Comparison of ENCODE assay signal across 14 cellular contexts in genomic region chr7:47461161-47461560, GRCh38.
DNase-seq lines count a peak whose midpoint lies in the region; ATAC-seq and TF ChIP-seq lines count a peak whose summit lies in the region.
"Had no signal": no experiment of that assay in that cellular context is flagged by ENCODE, and none has a peak within 500 bp of the region (broad histone marks: within the 10 kb centered on the region; RNA-seq: fewer than 3 reads in every experiment).

No MANE protein-coding gene starts in this region.

- H3K18ac ChIP-seq in mesendoderm (ENCODE audit: low read length) = no peak overlapping the region

- H3K27ac Mint-ChIP-seq in activated naive CD4-positive, alpha-beta T cell treated with anti-CD3 and anti-CD28 coated beads for 36 hours = no peak overlapping the region
- H3K27ac Mint-ChIP-seq: stimulated activated memory B cell treated with anti-CD40 and anti-IgM and Interleukin-4, amounts not matched to agents 10 μg/mL and 1 μg/mL and 100 μg/mL, for 72 hours had no signal

- no peak overlapping the region for H3K4me3 ChIP-seq in Peyer's patch
- no peak overlapping the region for H3K4me3 ChIP-seq in osteoblast (ENCODE audit: insufficient read depth, low read length)
- no peak overlapping the region for H3K4me3 ChIP-seq in mesendoderm (ENCODE audit: low read length)

- H2AFZ ChIP-seq in osteoblast (ENCODE audit: low read length) = no peak overlapping the region
- H2AFZ ChIP-seq: parathyroid adenoma had no signal

- no peak overlapping the region for H3K4me3 Mint-ChIP-seq in activated naive CD4-positive, alpha-beta T cell treated with anti-CD3 and anti-CD28 coated beads for 36 hours
- H3K4me3 Mint-ChIP-seq: CD14-positive monocyte; stimulated activated memory B cell treated with anti-CD40 and anti-IgM and Interleukin-4, amounts not matched to agents 10 μg/mL and 1 μg/mL and 100 μg/mL, for 72 hours had no signal

- no CpG with 5 or more reads among the region's 4 CpGs for WGBS in mesendoderm (ENCODE audit: extremely low coverage, insufficient coverage, low lambda C conversion rate)

- no peak overlapping the region for H3K23ac ChIP-seq in mesendoderm (ENCODE audit: low read length)

- H3K4ac ChIP-seq in mesendoderm (ENCODE audit: low read depth, low read length) = no peak overlapping the region

- H3K9me3 Mint-ChIP-seq in activated naive CD4-positive, alpha-beta T cell treated with anti-CD3 and anti-CD28 coated beads for 36 hours = no peaks in the 10 kb centered on the region
- H3K9me3 Mint-ChIP-seq: CD14-positive monocyte; stimulated activated memory B cell treated with anti-CD40 and anti-IgM and Interleukin-4, amounts not matched to agents 10 μg/mL and 1 μg/mL and 100 μg/mL, for 72 hours had no signal

- H3K36me3 ChIP-seq in Peyer's patch (peaks cover 0 to 10% (median 0%) of the 10 kb centered on the region in 3 donors), osteoblast (ENCODE audit: insufficient read depth, low read length) (peaks cover 12% of the 10 kb centered on the region), mesendoderm (ENCODE audit: control insufficient read depth, insufficient read depth, low read length) (no peaks in the 10 kb centered on the region)

- no peak for TF ChIP-seq CTCF in Peyer's patch (IDR thresholded peaks at IDR 0.05)
- no peak for TF ChIP-seq CTCF in osteoblast (IDR thresholded peaks at IDR 0.05; ENCODE audit: extremely low read depth, low read depth, low read length)

- peak overlapping the region; percentile 31 for H3K4me2 ChIP-seq in osteoblast (ENCODE audit: insufficient read depth, low read length)
- no peak overlapping the region for H3K4me2 ChIP-seq in mesendoderm (ENCODE audit: low read length)

- CTCF ChIA-PET in activated naive CD4-positive, alpha-beta T cell treated with anti-CD3 and anti-CD28 coated beads for 36 hours (lab: Charles Lee) = no interaction called here

- H3K27me3 ChIP-seq in Peyer's patch = no peaks in the 10 kb centered on the region
- no peaks in the 10 kb centered on the region for H3K27me3 ChIP-seq in osteoblast (ENCODE audit: insufficient read depth, low read length)
- no peaks in the 10 kb centered on the region for H3K27me3 ChIP-seq in mesendoderm (ENCODE audit: insufficient read depth, low read length, poor library complexity)

- H2BK120ac ChIP-seq in mesendoderm (ENCODE audit: low read depth, low read length) = no peak overlapping the region

- no peaks in the 10 kb centered on the region for H3K79me1 ChIP-seq in mesendoderm (ENCODE audit: low read length)

- DNase-seq in EL (peak; percentile 59), Peyer's patch (peak in 1 of 3 donors; percentile 58), Right ventricle myocardium superior (peak; percentile 85), osteoblast (ENCODE audit: insufficient read length, low spot score, missing footprints) (peak; percentile 91), NCI-H2107 treated with DMSO at 0.1 percent for 48 hours (lab: John Stamatoyannopoulos, UW; ENCODE audit: unreplicated experiment) (no peak), NCI-H446 treated with DMSO at 0.1 percent for 48 hours (lab: John Stamatoyannopoulos, UW) (no peak), mesendoderm (no peak)
- no peak for DNase-seq in activated naive CD4-positive, alpha-beta T cell treated with anti-CD3 and anti-CD28 coated beads for 36 hours
- DNase-seq: activated CD4-positive, alpha-beta T cell treated with anti-CD3 and anti-CD28 coated beads, Interleukin-2, amount 50 U/mL, for 1 hour; activated effector memory CD4-positive, alpha-beta T cell treated with Interleukin-2 at 50 U/mL for 16 hours; kidney glomerular epithelial cell had no signal

- H3K9me3 ChIP-seq in Peyer's patch = no peaks in the 10 kb centered on the region
- H3K9me3 ChIP-seq in osteoblast (ENCODE audit: low read depth, low read length) = no peaks in the 10 kb centered on the region

- H3K27me3 Mint-ChIP-seq in activated naive CD4-positive, alpha-beta T cell treated with anti-CD3 and anti-CD28 coated beads for 36 hours (ENCODE audit: low read depth) = no peaks in the 10 kb centered on the region
- H3K27me3 Mint-ChIP-seq: stimulated activated memory B cell treated with anti-CD40 and anti-IgM and Interleukin-4, amounts not matched to agents 10 μg/mL and 1 μg/mL and 100 μg/mL, for 72 hours had no signal

- H3K4me1 ChIP-seq in Peyer's patch (peaks cover 0 to 40% (median 9%) of the 10 kb centered on the region in 4 donors), osteoblast (ENCODE audit: insufficient read depth, low read length) (peaks cover 32% of the 10 kb centered on the region), mesendoderm (ENCODE audit: control insufficient read depth, low read depth, low read length) (no peaks in the 10 kb centered on the region)

- no peak overlapping the region for H3K56ac ChIP-seq in mesendoderm (ENCODE audit: low read length)

- H3K27ac ChIP-seq in Peyer's patch = peak overlapping the region in 3 of 4 donors; percentile 20 to 58 (median 23)
- H3K27ac ChIP-seq in osteoblast (ENCODE audit: low read depth, low read length) = peak overlapping the region; percentile 47
- H3K27ac ChIP-seq in mesendoderm (ENCODE audit: low read depth, low read length) = no peak overlapping the region
- H3K27ac ChIP-seq: parathyroid adenoma had no signal

- TF ChIP-seq POLR2A in Peyer's patch (IDR thresholded peaks at IDR 0.05) = no peak

- no peak overlapping the region for H2BK5ac ChIP-seq in mesendoderm (ENCODE audit: low read length)

- H3K4me1 Mint-ChIP-seq in activated naive CD4-positive, alpha-beta T cell treated with anti-CD3 and anti-CD28 coated beads for 36 hours (ENCODE audit: low read depth) = no peaks in the 10 kb centered on the region

- peaks cover 33% of the 10 kb centered on the region for H4K20me1 ChIP-seq in osteoblast (ENCODE audit: insufficient read depth, low read length)

- no peak overlapping the region for H2AK5ac ChIP-seq in mesendoderm (ENCODE audit: low read length)

- peaks cover 6% of the 10 kb centered on the region for H3K79me2 ChIP-seq in osteoblast (ENCODE audit: insufficient read depth, low read length)
- H3K79me2 ChIP-seq in mesendoderm (ENCODE audit: control insufficient read depth, insufficient read depth, low read length) = no peaks in the 10 kb centered on the region
- H3K79me2 ChIP-seq: parathyroid adenoma had no signal

- H3K9ac ChIP-seq in mesendoderm (ENCODE audit: low read length) = no peak overlapping the region
- H3K9ac ChIP-seq: parathyroid adenoma had no signal

- H4K5ac ChIP-seq in mesendoderm (ENCODE audit: low read length) = no peak overlapping the region

- intact Hi-C loops in Right ventricle myocardium superior (cut with DNase I) = no loop called here
- intact Hi-C loops in activated naive CD4-positive, alpha-beta T cell treated with anti-CD3 and anti-CD28 coated beads for 36 hours (cut with micrococcal nuclease) = no loop called here

- H2BK15ac ChIP-seq in mesendoderm (replicated peaks; ENCODE audit: low read depth) = no peak overlapping the region

- peak; percentile 89 for ATAC-seq in Right ventricle myocardium superior (ENCODE audit: poor library complexity)
- ATAC-seq: stimulated activated memory B cell treated with anti-CD40 and anti-IgM and Interleukin-4, amounts not matched to agents 10 μg/mL and 1 μg/mL and 100 μg/mL, for 72 hours had no signal

- H4K8ac ChIP-seq in mesendoderm (ENCODE audit: low read depth, low read length) = no peak overlapping the region

- H3K36me3 Mint-ChIP-seq in activated naive CD4-positive, alpha-beta T cell treated with anti-CD3 and anti-CD28 coated beads for 36 hours (ENCODE audit: low read depth) = no peaks in the 10 kb centered on the region

Comparison
In these comparisons a context has a peak if more than half of its experiments do, and no peak if none do; other contexts are left out.
1. DNase-seq: peak in EL (single experiment), Right ventricle myocardium superior (single experiment) and osteoblast (single experiment); none in NCI-H2107 treated with DMSO at 0.1 percent for 48 hours (single experiment), NCI-H446 treated with DMSO at 0.1 percent for 48 hours (single experiment), activated naive CD4-positive, alpha-beta T cell treated with anti-CD3 and anti-CD28 coated beads for 36 hours (single experiment) and mesendoderm (single experiment).